8 cellular contexts compared by ENCODE assay signal in genomic region chr1:117368116-117369108, GRCh38. TPM values are rescaled to one million over a fixed set of nuclear protein-coding genes. Genes with fewer than 3 reads are reported as not detected.
A peak's percentile ranks its signal among the peaks of the same experiment; 100 is the strongest.
DNase-seq lines count a peak whose midpoint lies in the region; ATAC-seq and TF ChIP-seq lines count a peak whose summit lies in the region.

No MANE protein-coding gene starts in this region.

- no peaks in the 10 kb centered on the region for H3K9me3 Mint-ChIP-seq in type B pancreatic cell

- H3K4me3 ChIP-seq in BE2C (ENCODE audit: low read depth, low read length): peak overlapping the region; percentile 70
- peak overlapping the region; percentile 59 to 94 (median 91) for H3K4me3 ChIP-seq in mammary epithelial cell (replicated peaks in 1 of 3; ENCODE audit: insufficient read depth in 1 of 3, low read depth in 2 of 3, low read length in 3 of 3)
- peak overlapping the region; percentile 82 for H3K4me3 ChIP-seq in lung

- no peaks in the 10 kb centered on the region for H4K20me1 ChIP-seq in mammary epithelial cell (ENCODE audit: insufficient read depth, low read length)

- TF ChIP-seq CTCF in BE2C (IDR thresholded peaks at IDR 0.05; ENCODE audit: low read depth, low read length) (no peak), mammary epithelial cell (conservative IDR thresholded peaks at IDR 0.05 in 1 of 2, IDR thresholded peaks at IDR 0.05 in 1 of 2; ENCODE audit: extremely low read depth in 1 of 2, insufficient read depth in 1 of 2, low read depth in 1 of 2, low read length in 2 of 2) (no peak), lung (IDR thresholded peaks at IDR 0.05; ENCODE audit: control extremely low read depth, extremely low read depth) (no peak), type B pancreatic cell (conservative IDR thresholded peaks at IDR 0.05) (no peak)

- H3K4me2 ChIP-seq in mammary epithelial cell (ENCODE audit: insufficient read depth, low read depth, low read length): peak overlapping the region; percentile 96

- peak overlapping the region; percentile 89 for H3K4me3 Mint-ChIP-seq in type B pancreatic cell

- peak; percentile 34 for ATAC-seq in GM18502 (IDR thresholded peaks at IDR 0.05; ENCODE audit: poor library complexity, unreplicated experiment)
- no peak for ATAC-seq in lung (ENCODE audit: insufficient read depth, low FRiP score)
- no peak for ATAC-seq in GM19397 (IDR thresholded peaks at IDR 0.05; ENCODE audit: unreplicated experiment)

- in situ Hi-C loops in mammary epithelial cell (cut with MboI; ENCODE audit: low sequenced_read_pairs in 2 of 2): no loop called here

- H3K27ac Mint-ChIP-seq in type B pancreatic cell: peak overlapping the region; percentile 65

- H3K4me1 ChIP-seq in BE2C (peaks cover 5% of the 10 kb centered on the region), mammary epithelial cell (ENCODE audit: insufficient read depth, low read length) (peaks cover 20% of the 10 kb centered on the region), lung (ENCODE audit: control insufficient read depth in 2 of 2, insufficient read depth in 2 of 2, low read length in 2 of 2) (peaks cover 3 to 35% of the 10 kb centered on the region in 2 donors)

- intact Hi-C loops in mammary epithelial cell (cut with micrococcal nuclease): loop anchor here (5.0 to 10.0 kb wide), 4 partner anchors 71 to 306 kb away; partner anchors contain the start of gene TTF2

- CTCF ChIA-PET in mammary epithelial cell (lab: Charles Lee; ENCODE audit: low non-redundant PET): no interaction called here

- H3K9ac ChIP-seq in mammary epithelial cell (ENCODE audit: insufficient read depth, low read length): peak overlapping the region; percentile 90

- dilution Hi-C loops in mammary epithelial cell (cut with HindIII; ENCODE audit: low sequenced_read_pairs): no loop called here

- under 1% methylated on average over 19 of the region's 19 CpGs for WGBS in mammary epithelial cell (ENCODE audit: low coverage, missing lambda C conversion rate)
- WGBS in lung, 2 donors: 5 to 8% methylated on average over 19 of the region's 19 CpGs

- no peak for DNase-seq in BE2C
- peak; percentile 20 to 35 for DNase-seq in NCI-H524 (lab: John Stamatoyannopoulos, UW)
- DNase-seq in mammary epithelial cell: peak; percentile 57
- DNase-seq in lung (ENCODE audit: low spot score): no peak
- no peak for DNase-seq in type B pancreatic cell (ENCODE audit: extremely low spot score, unreplicated experiment)
- no peak for DNase-seq in SK-N-DZ (ENCODE audit: low spot score)

- BruUV-seq in mammary epithelial cell (replicated peaks; lab: Mats Ljungman, UMichigan): no TSS peak

- no peaks in the 10 kb centered on the region for H3K36me3 ChIP-seq in BE2C
- no peaks in the 10 kb centered on the region for H3K36me3 ChIP-seq in mammary epithelial cell (ENCODE audit: insufficient read depth, low read length)
- no peaks in the 10 kb centered on the region for H3K36me3 ChIP-seq in lung (ENCODE audit: control insufficient read depth in 2 of 2, insufficient read depth in 2 of 2, low read length in 2 of 2)

- H3K27me3 ChIP-seq in BE2C (no peaks in the 10 kb centered on the region), mammary epithelial cell (ENCODE audit: insufficient read depth, low read length) (no peaks in the 10 kb centered on the region), lung (ENCODE audit: control insufficient read depth, insufficient read depth) (no peaks in the 10 kb centered on the region)

- peaks cover 47% of the 10 kb centered on the region for H3K4me1 Mint-ChIP-seq in type B pancreatic cell (ENCODE audit: unreplicated experiment)

- H2AFZ ChIP-seq in mammary epithelial cell (ENCODE audit: low read depth, low read length): peak overlapping the region; percentile 96

- H3K27ac ChIP-seq in mammary epithelial cell (ENCODE audit: insufficient read depth, low read depth, low read length) (peak overlapping the region; percentile 47), lung (ENCODE audit: low read depth in 1 of 2, low read length in 1 of 2) (peak overlapping the region in 1 of 2 donors; percentile 99)

- peaks cover 72% of the 10 kb centered on the region for H3K79me2 ChIP-seq in mammary epithelial cell (ENCODE audit: insufficient read depth, low read length)

- no peaks in the 10 kb centered on the region for H3K9me3 ChIP-seq in BE2C
- H3K9me3 ChIP-seq in mammary epithelial cell (replicated peaks; ENCODE audit: insufficient read depth, low read length): no peaks in the 10 kb centered on the region
- H3K9me3 ChIP-seq in lung (ENCODE audit: control insufficient read depth in 2 of 2, insufficient read depth in 1 of 2, low read length in 1 of 2): no peaks in the 10 kb centered on the region

- H3K27me3 Mint-ChIP-seq in type B pancreatic cell: no peaks in the 10 kb centered on the region

- H3K36me3 Mint-ChIP-seq in type B pancreatic cell: no peaks in the 10 kb centered on the region

RNA-seq across cellular contexts. Expression of gene MAN1A2, which starts 1.2 kb away (rescaled TPM):
- 17.8 TPM for polyA plus RNA-seq in BE2C (2012; ENCODE audit: insufficient read depth, insufficient read length, low read depth)
- total RNA-seq in mammary epithelial cell (10 to 100 TPM; 23.8 to 41.5 TPM), lung (10 to 100 TPM; 39.3 to 56.3 TPM), type B pancreatic cell (ENCODE audit: low replicate concordance) (47.8 and 56.1 TPM in 2 replicates)
- polyA plus RNA-seq in mammary epithelial cell (14.4 TPM), lung (10 to 100 TPM in 1 of 2 donors, 1 to 10 TPM in 1; 6.4 to 11.3 TPM)
- 23.5 TPM for polyA minus RNA-seq in mammary epithelial cell
- 20.7 and 21.9 TPM in 2 replicates for polyA plus RNA-seq in SK-N-DZ (2014; cell fraction: cytosol; rRNA removed)
- 17.8 and 19.2 TPM in 2 replicates for polyA plus RNA-seq in SK-N-DZ (2014; cell fraction: nucleus; rRNA removed)

Comparison
In these comparisons a context has a peak if more than half of its experiments do, and no peak if none do; other contexts are left out.
1. DNase-seq: peak in NCI-H524 (2 of 2) and mammary epithelial cell (single experiment); none in BE2C (single experiment), lung (single experiment), type B pancreatic cell (single experiment) and SK-N-DZ (single experiment).
2. Peak in every context shown above with its lines, with median percentiles within 50 percentile points of each other: H3K4me3 ChIP-seq.